ENCODE assay signal across 8 cellular contexts in genomic region chr6:158168054-158168303, GRCh38. TPM values are rescaled to one million over a fixed set of nuclear protein-coding genes. Genes with fewer than 3 reads are reported as not detected.
DNase-seq lines count a peak whose midpoint lies in the region; ATAC-seq, FAIRE-seq and TF ChIP-seq lines count a peak whose summit lies in the region.

SERAC1 (minus strand) TSS chr6:158168262; CDS start chr6:158158363, 9,899 bp downstream.

- H3K27me3 Mint-ChIP-seq in activated naive CD4-positive, alpha-beta T cell treated with anti-CD3 and anti-CD28 coated beads, Interleukin-2, amount 50 U/mL, for 24 hours = no peaks in the 10 kb centered on the region

- no peak for FAIRE-seq in K562 (lab: Jason Lieb, UNC)

- H3K9me3 Mint-ChIP-seq in activated naive CD4-positive, alpha-beta T cell treated with anti-CD3 and anti-CD28 coated beads, Interleukin-2, amount 50 U/mL, for 24 hours = no peaks in the 10 kb centered on the region

- peaks cover 12% of the 10 kb centered on the region for H3K36me3 Mint-ChIP-seq in activated naive CD4-positive, alpha-beta T cell treated with anti-CD3 and anti-CD28 coated beads, Interleukin-2, amount 50 U/mL, for 24 hours

- DNase-seq in activated naive CD4-positive, alpha-beta T cell treated with anti-CD3 and anti-CD28 coated beads, Interleukin-2, amount 50 U/mL, for 16 hours = no peak
- DNase-seq in K562 (ENCODE audit: extremely low read depth in 1 of 4, low spot score in 3 of 4) = peak in 3 of 4 experiments; percentile 97 to 98 (median 98)
- DNase-seq in lower lobe of right lung = no peak
- no peak for DNase-seq in upper lobe of left lung
- DNase-seq in NCI-H2227 treated with DMSO at 0.1 percent for 48 hours (lab: John Stamatoyannopoulos, UW) = no peak
- no peak for DNase-seq in RPMI8226

- TF ChIP-seq POLR2A in K562 (conservative IDR thresholded peaks at IDR 0.05) (no peak), upper lobe of left lung (IDR thresholded peaks at IDR 0.05) (no peak)

- peak within 1 kb of the TSS; percentile 98 for H3K4me2 ChIP-seq in K562 (ENCODE audit: insufficient read depth, low read length)

- POLR2A ChIA-PET in K562 (lab: Yijun Ruan, JAX) = interaction anchor here (0.7 kb wide), 1 partner anchor 15 kb away, joined by 3 read pairs; no protein-coding TSS in a partner anchor

- intact Hi-C loops in K562 (cut with micrococcal nuclease) = no loop called here
- intact Hi-C loops in lower lobe of right lung (cut with DNase I) = no loop called here

- H3K4me3 ChIP-seq in K562 = peak within 1 kb of the TSS; percentile 79
- peak within 1 kb of the TSS; percentile 96 for H3K4me3 ChIP-seq in lower lobe of right lung
- peak within 1 kb of the TSS; percentile 41 to 90 (median 82) for H3K4me3 ChIP-seq in upper lobe of left lung

- peaks cover 49% of the 10 kb centered on the region for H3K4me1 Mint-ChIP-seq in activated naive CD4-positive, alpha-beta T cell treated with anti-CD3 and anti-CD28 coated beads, Interleukin-2, amount 50 U/mL, for 24 hours

- CTCF ChIA-PET in K562 (lab: Yijun Ruan, JAX; ENCODE audit: low intra/inter-chr PET ratio) = no interaction called here

- H3K27me3 ChIP-seq in K562 (ENCODE audit: control insufficient read depth in 2 of 2, insufficient read depth in 2 of 2, low read length in 2 of 2) (no peaks in the 10 kb centered on the region), lower lobe of right lung (ENCODE audit: low read depth) (no peaks in the 10 kb centered on the region), upper lobe of left lung (no peaks in the 10 kb centered on the region)

- H3K27ac ChIP-seq in K562 (ENCODE audit: extremely low read depth, low read depth, low read length) (peak within 1 kb of the TSS; percentile 96), lower lobe of right lung (peak within 1 kb of the TSS; percentile 99), upper lobe of left lung (peak within 1 kb of the TSS; percentile 93 to 97 (median 96))

- H4K20me1 ChIP-seq in K562 (replicated peaks; ENCODE audit: control insufficient read depth, insufficient read depth, low read length) = no peaks in the 10 kb centered on the region

- H3K9me1 ChIP-seq in K562 (ENCODE audit: control insufficient read depth, insufficient read depth, low read length) = no peaks in the 10 kb centered on the region

- in situ Hi-C loops in K562 (cut with MboI) = no loop called here

- no peak for ATAC-seq in K562
- ATAC-seq in lower lobe of right lung = no peak
- no peak for ATAC-seq in upper lobe of left lung (ENCODE audit: low FRiP score in 2 of 2)
- ATAC-seq in HG02885 (IDR thresholded peaks at IDR 0.05; ENCODE audit: poor library complexity, unreplicated experiment) = no peak

- TF ChIP-seq EP300 in K562 (IDR thresholded peaks at IDR 0.05; ENCODE audit: low read length) = no peak
- TF ChIP-seq EP300 in upper lobe of left lung (IDR thresholded peaks at IDR 0.05) = no peak

- H3K79me2 ChIP-seq in K562 (ENCODE audit: control insufficient read depth, insufficient read depth, low read length) = no peaks in the 10 kb centered on the region

- WGBS in K562 (ENCODE audit: insufficient coverage, low coverage, missing lambda C conversion rate) = 0% methylated on average over 16 of the region's 29 CpGs
- WGBS in upper lobe of left lung, 2 donors = 0 to 1% methylated on average over 12 to 25 of the region's 29 CpGs

- H3K36me3 ChIP-seq in K562 (ENCODE audit: control insufficient read depth, insufficient read depth, low read length) (peaks cover 7% of the 10 kb centered on the region; the same call in 2 of the 3 replicates), lower lobe of right lung (no peaks in the 10 kb centered on the region), upper lobe of left lung (no peaks in the 10 kb centered on the region)

- H3K4me3 Mint-ChIP-seq in activated naive CD4-positive, alpha-beta T cell treated with anti-CD3 and anti-CD28 coated beads, Interleukin-2, amount 50 U/mL, for 24 hours = peak within 1 kb of the TSS; percentile 97

- H3K9me3 ChIP-seq in K562 (replicated peaks; ENCODE audit: control insufficient read depth, insufficient read depth, low read depth, low read length) (no peaks in the 10 kb centered on the region), lower lobe of right lung (no peaks in the 10 kb centered on the region), upper lobe of left lung (no peaks in the 10 kb centered on the region)

- TF ChIP-seq CTCF in K562 (IDR thresholded peaks at IDR 0.05 in 2 of 3, conservative IDR thresholded peaks at IDR 0.05 in 1 of 3; ENCODE audit: insufficient read depth in 2 of 3, low read depth in 1 of 3, low read length in 3 of 3) = no peak
- no peak for TF ChIP-seq CTCF in lower lobe of right lung (IDR thresholded peaks at IDR 0.05)
- peak in 1 of 6 experiments; percentile 8 for TF ChIP-seq CTCF in upper lobe of left lung (IDR thresholded peaks at IDR 0.05)

- BruUV-seq in K562 (replicated peaks; lab: Mats Ljungman, UMichigan) = no TSS peak

- TF ChIP-seq RAD21 in K562 (CRISPR knock-in tag; conservative IDR thresholded peaks at IDR 0.05 in 1 of 2, IDR thresholded peaks at IDR 0.05 in 1 of 2) = no peak

- H3K9ac ChIP-seq in K562 (ENCODE audit: insufficient read depth in 1 of 2, low read depth in 2 of 2, low read length in 2 of 2) = peak within 1 kb of the TSS; percentile 90 to 93

- H2AFZ ChIP-seq in K562 (ENCODE audit: low read depth, low read length) = peak within 1 kb of the TSS; percentile 92

- H3K27ac Mint-ChIP-seq in activated naive CD4-positive, alpha-beta T cell treated with anti-CD3 and anti-CD28 coated beads, Interleukin-2, amount 50 U/mL, for 24 hours = peak within 1 kb of the TSS; percentile 99

- H3K4me1 ChIP-seq in K562 (replicated peaks in 1 of 2; ENCODE audit: control insufficient read depth in 2 of 2, insufficient read depth in 2 of 2, low read length in 2 of 2) = peaks cover 0 to 16% of the 10 kb centered on the region in 2 experiments; a peak in 2 of 5 replicates
- H3K4me1 ChIP-seq in lower lobe of right lung = peaks cover 16% of the 10 kb centered on the region
- peaks cover 10 to 18% (median 14%) of the 10 kb centered on the region in 4 donors for H3K4me1 ChIP-seq in upper lobe of left lung

TF ChIP-seq in K562, 482 proteins besides CTCF, POLR2A, EP300 and RAD21 (continues in another document):
- TF ChIP-seq, protein P1, sequence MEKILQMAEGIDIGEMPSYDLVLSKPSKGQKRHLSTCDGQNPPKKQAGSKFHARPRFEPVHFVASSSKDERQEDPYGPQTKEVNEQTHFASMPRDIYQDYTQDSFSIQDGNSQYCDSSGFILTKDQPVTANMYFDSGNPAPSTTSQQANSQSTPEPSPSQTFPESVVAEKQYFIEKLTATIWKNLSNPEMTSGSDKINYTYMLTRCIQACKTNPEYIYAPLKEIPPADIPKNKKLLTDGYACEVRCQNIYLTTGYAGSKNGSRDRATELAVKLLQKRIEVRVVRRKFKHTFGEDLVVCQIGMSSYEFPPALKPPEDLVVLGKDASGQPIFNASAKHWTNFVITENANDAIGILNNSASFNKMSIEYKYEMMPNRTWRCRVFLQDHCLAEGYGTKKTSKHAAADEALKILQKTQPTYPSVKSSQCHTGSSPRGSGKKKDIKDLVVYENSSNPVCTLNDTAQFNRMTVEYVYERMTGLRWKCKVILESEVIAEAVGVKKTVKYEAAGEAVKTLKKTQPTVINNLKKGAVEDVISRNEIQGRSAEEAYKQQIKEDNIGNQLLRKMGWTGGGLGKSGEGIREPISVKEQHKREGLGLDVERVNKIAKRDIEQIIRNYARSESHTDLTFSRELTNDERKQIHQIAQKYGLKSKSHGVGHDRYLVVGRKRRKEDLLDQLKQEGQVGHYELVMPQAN (IDR thresholded peaks at IDR 0.05; ENCODE audit: borderline replicate concordance) = no peak
- TF ChIP-seq RBBP5 (IDR thresholded peaks at IDR 0.05; ENCODE audit: borderline replicate concordance, insufficient read depth, low read length, poor library complexity, severe bottlenecking) (peak; percentile 53), BRD4 (IDR thresholded peaks at IDR 0.05) (0 out of 2 replicates have a peak, but pooled peaks have one; percentile 14), CBX1 (IDR thresholded peaks at IDR 0.05; ENCODE audit: low read depth) (no peak; the same call in 1 of the 2 replicates), ZNF184 (CRISPR knock-in tag; IDR thresholded peaks at IDR 0.05) (no peak), ZNF766 (CRISPR knock-in tag; conservative IDR thresholded peaks at IDR 0.05) (0 out of 2 replicates have a peak, but pooled peaks have one; percentile 12), USF2 (CRISPR knock-in tag; IDR thresholded peaks at IDR 0.05) (peak; percentile 49)

RNA-seq across cellular contexts. Expression of gene SERAC1, which starts in this region (rescaled TPM):
- 4.6 and 10.9 TPM in 2 replicates for total RNA-seq in K562 (2011; cell fraction: chromatin; rRNA removed; ENCODE audit: low replicate concordance)
- total RNA-seq in K562 (2011; cell fraction: nucleolus; rRNA removed) = 2.8 and 3.8 TPM in 2 replicates
- 5.1 and 11.2 TPM in 2 replicates for total RNA-seq in K562 (2011; cell fraction: nucleoplasm; rRNA removed)
- total RNA-seq in K562 (2014; rRNA removed) (2.2 and 2.8 TPM in 2 replicates), K562 (2014; rRNA removed; fragmentation: Illumina TruSeq; extraction: Trizol) (3.5 and 4.4 TPM in 2 replicates), K562 (2015; rRNA removed; fragmentation: Illumina TruSeq; extraction: Trizol) (2.9 and 3.6 TPM in 2 replicates), K562 (2021) (2.6 and 4.2 TPM in 2 replicates), lower lobe of right lung (7.6 TPM), upper lobe of left lung (10 to 100 TPM in 1 of 6 donors, 1 to 10 TPM in 5; 3.2 to 11.4 (median 6.1) TPM)
- polyA plus RNA-seq in K562 (2011; rRNA removed) (4.8 and 6.2 TPM in 2 replicates), K562 (2014; fragmentation: Illumina TruSeq; extraction: Trizol) (3.1 and 3.3 TPM in 2 replicates), K562 (2014; fragmentation: Nextera tagmentation; extraction: Ambion mirVana) (1 to 10 TPM; 1.8 to 2.0 TPM), K562 (2014; rRNA removed) (2.2 and 3.4 TPM in 2 replicates)
- 1.7 and 3.1 TPM in 2 replicates for polyA plus RNA-seq in K562 (2011; cell fraction: cytosol; rRNA removed)
- polyA plus RNA-seq in K562 (2011; cell fraction: nucleus; rRNA removed) = 4.4 and 5.3 TPM in 2 replicates
- polyA plus RNA-seq in K562 (2012) = 2.8 and 3.8 TPM in 2 replicates
- 6.8 and 7.7 TPM in 2 replicates for polyA minus RNA-seq in K562 (2011; rRNA and poly(A)+ RNA removed)
- 2.6 and 2.9 TPM in 2 replicates for polyA minus RNA-seq in K562 (2011; cell fraction: cytosol; rRNA and poly(A)+ RNA removed)
- 3.4 and 5.3 TPM in 2 replicates for polyA minus RNA-seq in K562 (2011; cell fraction: nucleus; rRNA and poly(A)+ RNA removed)

Comparison
In these comparisons a context has a peak if more than half of its experiments do, and no peak if none do; other contexts are left out.
1. DNase-seq: peak in K562 (3 of 4); none in activated naive CD4-positive, alpha-beta T cell treated with anti-CD3 and anti-CD28 coated beads, Interleukin-2, amount 50 U/mL, for 16 hours (single experiment), lower lobe of right lung (single experiment), upper lobe of left lung (0 of 2), NCI-H2227 treated with DMSO at 0.1 percent for 48 hours (single experiment) and RPMI8226 (single experiment).
2. Peak in every context shown above with its lines, with median percentiles within 50 percentile points of each other: H3K27ac ChIP-seq and H3K4me3 ChIP-seq.